Comparison of ENCODE assay signal across 14 cellular contexts in genomic region chr5:76954383-76954763, GRCh38. TPM values are rescaled to one million over a fixed set of nuclear protein-coding genes. Genes with fewer than 3 reads are reported as not detected.
DNase-seq lines count a peak whose midpoint lies in the region; ATAC-seq, FAIRE-seq and TF ChIP-seq lines count a peak whose summit lies in the region.
"Had no signal": no experiment of that assay in that cellular context is flagged by ENCODE, and none has a peak within 500 bp of the region (broad histone marks: within the 10 kb centered on the region; RNA-seq: fewer than 3 reads in every experiment).

No MANE protein-coding gene starts in this region.

- no peak overlapping the region for H3K4ac ChIP-seq in H1 (replicated peaks; ENCODE audit: insufficient read length, low read depth, low read length)

- FAIRE-seq in H1 (lab: Jason Lieb, UNC) = no peak
- FAIRE-seq: TTC549 had no signal

- H2BK12ac ChIP-seq in H1 (ENCODE audit: low read depth, low read length) = peak overlapping the region; percentile 71

- H2BK20ac ChIP-seq in H1 (ENCODE audit: low read length) = no peak overlapping the region

- H4K8ac ChIP-seq in H1 (ENCODE audit: extremely low read depth, insufficient read depth, low read length) = peak overlapping the region; percentile 11; the same call in 1 of the 2 replicates

- H4K20me1 ChIP-seq in H1 (replicated peaks in 1 of 2; ENCODE audit: control insufficient read depth in 1 of 2, insufficient read depth in 2 of 2, low read length in 2 of 2) = peaks cover 0 to 5% of the 10 kb centered on the region in 2 experiments

- TF ChIP-seq CTCF in right atrium auricular region (IDR thresholded peaks at IDR 0.05) (no peak), H1 (IDR thresholded peaks at IDR 0.05; ENCODE audit: control extremely low read depth in 1 of 3, insufficient read depth in 1 of 3, low read depth in 1 of 3, low read length in 3 of 3) (no peak), nephron (IDR thresholded peaks at IDR 0.05; ENCODE audit: unreplicated experiment in 3 of 3) (no peak), type B pancreatic cell (conservative IDR thresholded peaks at IDR 0.05) (no peak)

- no peak overlapping the region for H2AK5ac ChIP-seq in H1 (ENCODE audit: low read depth, low read length)

- no peak overlapping the region for H2BK15ac ChIP-seq in H1 (ENCODE audit: low read length)

- no peak overlapping the region for H2BK120ac ChIP-seq in H1 (replicated peaks; ENCODE audit: low read depth, low read length)

- no peaks in the 10 kb centered on the region for H3K4me1 Mint-ChIP-seq in nephron
- H3K4me1 Mint-ChIP-seq in type B pancreatic cell (ENCODE audit: unreplicated experiment) = peaks cover 4% of the 10 kb centered on the region

- peaks cover 10% of the 10 kb centered on the region for H3K23me2 ChIP-seq in H1 (ENCODE audit: low read depth, low read length)

- H3K27ac ChIP-seq in right atrium auricular region (no peak overlapping the region), H1 (ENCODE audit: low read depth, low read length) (no peak overlapping the region)
- H3K27ac ChIP-seq: epithelial cell of prostate had no signal

- H3K79me2 ChIP-seq in H1 (ENCODE audit: control insufficient read depth in 1 of 2, insufficient read depth in 2 of 2, low read length in 2 of 2) = no peaks in the 10 kb centered on the region

- no peak overlapping the region for H3K14ac ChIP-seq in H1 (ENCODE audit: insufficient read length)

- ATAC-seq in HG02571 (IDR thresholded peaks at IDR 0.05; ENCODE audit: unreplicated experiment) (no peak), HG03432 (IDR thresholded peaks at IDR 0.05; ENCODE audit: unreplicated experiment) (no peak)

- WGBS in H1 (ENCODE audit: extremely low coverage in 1 of 2, insufficient coverage in 1 of 2, insufficient read length in 1 of 2, insufficient replicate concordance in 2 of 2, low coverage in 1 of 2, low lambda C conversion rate in 2 of 2, missing lambda C conversion rate in 1 of 2), 2 experiments = 9% methylated on average over 23 of the region's 25 CpGs; no CpG with 5 or more reads in 1 of the 2 experiments

- peak overlapping the region; percentile 89 for H2AFZ ChIP-seq in H1 (ENCODE audit: low read length)

- no peak overlapping the region for H4K91ac ChIP-seq in H1 (replicated peaks; ENCODE audit: insufficient read length, low read length)

- H3K27me3 ChIP-seq in right atrium auricular region = peaks cover 0 to 12% of the 10 kb centered on the region in 2 donors
- H3K27me3 ChIP-seq in H1 (replicated peaks in 1 of 4; ENCODE audit: control insufficient read depth in 3 of 4, extremely low read depth in 1 of 4, insufficient read depth in 3 of 4, low read length in 3 of 4) = peaks cover 18 to 48% (median 35%) of the 10 kb centered on the region in 4 experiments

- H3K4me3 Mint-ChIP-seq in nephron (peak overlapping the region; percentile 56 to 75 (median 74)), type B pancreatic cell (peak overlapping the region; percentile 74)
- H3K4me3 Mint-ChIP-seq: stimulated activated effector memory CD8-positive, alpha-beta T cell treated with anti-CD3 and anti-CD28 coated beads, Interleukin-12 subunit alpha, Interleukin-12 subunit beta, amount 100 ng/mL, for 72 hours had no signal

- H3K27ac Mint-ChIP-seq in nephron = no peak overlapping the region
- H3K27ac Mint-ChIP-seq in type B pancreatic cell = no peak overlapping the region
- H3K27ac Mint-ChIP-seq: stimulated activated effector memory CD8-positive, alpha-beta T cell treated with anti-CD3 and anti-CD28 coated beads, Interleukin-12 subunit alpha, Interleukin-12 subunit beta, amount 100 ng/mL, for 72 hours had no signal

- H3K4me3 ChIP-seq in right atrium auricular region (peak overlapping the region; percentile 25 to 55), H1 (ENCODE audit: extremely low read depth in 1 of 4, insufficient read depth in 2 of 4, low read depth in 3 of 4, low read length in 4 of 4) (peak overlapping the region; percentile 49 to 71 (median 66))

- H3K9me3 Mint-ChIP-seq in nephron = peaks cover 2% of the 10 kb centered on the region
- no peaks in the 10 kb centered on the region for H3K9me3 Mint-ChIP-seq in type B pancreatic cell
- H3K9me3 Mint-ChIP-seq: stimulated activated effector memory CD8-positive, alpha-beta T cell treated with anti-CD3 and anti-CD28 coated beads, Interleukin-12 subunit alpha, Interleukin-12 subunit beta, amount 100 ng/mL, for 72 hours had no signal

- DNase-seq in right atrium auricular region (ENCODE audit: low spot score) (no peak), cardiac septum (ENCODE audit: low spot score) (no peak), H1 (ENCODE audit: low read depth in 1 of 2, low spot score in 2 of 2) (no peak), type B pancreatic cell (ENCODE audit: extremely low spot score, unreplicated experiment) (no peak)
- DNase-seq in activated CD4-positive, alpha-beta T cell treated with anti-CD3 and anti-CD28 coated beads for 4 hours = no peak
- DNase-seq: activated naive CD4-positive, alpha-beta T cell; NCI-H187 had no signal

- peak overlapping the region; percentile 78 for H3K18ac ChIP-seq in H1 (ENCODE audit: extremely low read depth, low read length)

- intact Hi-C loops in cardiac septum (cut with DNase I) = no loop called here

- H4K5ac ChIP-seq in H1 (ENCODE audit: insufficient read length, low read depth, low read length) = no peak overlapping the region

- POLR2A ChIA-PET in H1 (lab: Charles Lee; ENCODE audit: partially characterized antibody) = interaction anchor here (0.9 kb wide), 2 partner anchors 10 to 26 kb away, joined by 3 read pairs; no protein-coding TSS in a partner anchor

- no peaks in the 10 kb centered on the region for H3K79me1 ChIP-seq in H1 (ENCODE audit: low read depth, low read length)

- CTCF ChIA-PET in H1 (lab: Charles Lee; ENCODE audit: partially characterized antibody) = interaction anchor here (0.8 to 1.8 kb wide), 3 partner anchors 22 to 189 kb away, joined by 3 to 5 read pairs (median 4); no protein-coding TSS in a partner anchor

- H3K4me1 ChIP-seq in right atrium auricular region = peaks cover 0 to 20% of the 10 kb centered on the region in 2 donors
- H3K4me1 ChIP-seq in H1 (replicated peaks in 1 of 4; ENCODE audit: control insufficient read depth in 3 of 4, insufficient read depth in 4 of 4, low read length in 3 of 4) = peaks cover 0 to 4% (median 2%) of the 10 kb centered on the region in 4 experiments; a peak in 4 of 7 replicates

- no peak for TF ChIP-seq EP300 in H1 (IDR thresholded peaks at IDR 0.05; ENCODE audit: borderline replicate concordance in 1 of 2, low read depth in 2 of 2, low read length in 2 of 2)

- no peak overlapping the region for H3K23ac ChIP-seq in H1 (ENCODE audit: insufficient read length)

- no peak overlapping the region for H3K56ac ChIP-seq in H1 (replicated peaks; ENCODE audit: insufficient read length, low read depth, low read length)

- H3K36me3 Mint-ChIP-seq in nephron (ENCODE audit: low read depth) (no peaks in the 10 kb centered on the region), type B pancreatic cell (no peaks in the 10 kb centered on the region)
- H3K36me3 Mint-ChIP-seq: stimulated activated effector memory CD8-positive, alpha-beta T cell treated with anti-CD3 and anti-CD28 coated beads, Interleukin-12 subunit alpha, Interleukin-12 subunit beta, amount 100 ng/mL, for 72 hours had no signal

- H3K4me2 ChIP-seq in H1 (ENCODE audit: insufficient read depth in 1 of 2, low read depth in 2 of 2, low read length in 2 of 2) = peak overlapping the region; percentile 88 to 97

- H3K9me3 ChIP-seq in right atrium auricular region (no peaks in the 10 kb centered on the region), H1 (ENCODE audit: insufficient read depth in 2 of 2, low read depth in 1 of 2, low read length in 1 of 2) (no peaks in the 10 kb centered on the region)

- TF ChIP-seq RAD21 in H1 (IDR thresholded peaks at IDR 0.05 in 1 of 2, conservative IDR thresholded peaks at IDR 0.05 in 1 of 2; ENCODE audit: low read depth in 2 of 2, low read length in 2 of 2) = no peak

- no peak overlapping the region for H3K9ac ChIP-seq in H1 (replicated peaks in 1 of 4; ENCODE audit: extremely low read depth in 1 of 4, low read depth in 3 of 4, low read length in 3 of 4)

- no peaks in the 10 kb centered on the region for H3K36me3 ChIP-seq in right atrium auricular region
- H3K36me3 ChIP-seq in H1 (ENCODE audit: control insufficient read depth in 2 of 4, insufficient read depth in 4 of 4, low read length in 3 of 4) = no peaks in the 10 kb centered on the region

- H2BK5ac ChIP-seq in H1 (ENCODE audit: low read depth, low read length) = no peak overlapping the region

- TF ChIP-seq POLR2A in H1 (IDR thresholded peaks at IDR 0.05; ENCODE audit: control extremely low read depth in 1 of 2, low read depth in 2 of 2, low read length in 2 of 2) = no peak

- H3K27me3 Mint-ChIP-seq in nephron (ENCODE audit: low read depth) = peaks cover 69% of the 10 kb centered on the region
- H3K27me3 Mint-ChIP-seq in type B pancreatic cell = peaks cover 69% of the 10 kb centered on the region

TF ChIP-seq in H1, 55 proteins besides CTCF, POLR2A, EP300 and RAD21:
- no peak for TF ChIP-seq KDM4A (IDR thresholded peaks at IDR 0.05; ENCODE audit: low read depth, low read length, severe bottlenecking)
- TF ChIP-seq SUZ12 (IDR thresholded peaks at IDR 0.05; ENCODE audit: low read length) = peak; percentile 86; the same call in 1 of the 2 replicates
- no peak for TF ChIP-seq MAFK (IDR thresholded peaks at IDR 0.05; ENCODE audit: low read depth, low read length)
- TF ChIP-seq CEBPB (IDR thresholded peaks at IDR 0.05; ENCODE audit: low read depth, low read length) = peak; percentile 82
- TF ChIP-seq EZH2 (IDR thresholded peaks at IDR 0.05; ENCODE audit: low read depth, low read length, severe bottlenecking) = peak; percentile 60

RNA-seq across cellular contexts. Expression of gene CRHBP, which starts 1.5 kb away (rescaled TPM):
- total RNA-seq in right atrium auricular region = 10 to 100 TPM in 1 of 2 donors, under 1 TPM in 1; 0.37 to 10.3 TPM
- 3.1 TPM for total RNA-seq in cardiac septum
- total RNA-seq in H1 (2021; fragmentation: NEBNext Ultra II Directional; extraction: Animal tissue kit (Norgen Biotek cat#: 25700)) = not detected in 2 replicates
- 0.30 and 0.42 TPM in 2 replicates for polyA plus RNA-seq in H1 (2011; rRNA removed)
- 0.21 TPM for polyA plus RNA-seq in H1 (2011; cell fraction: cytosol; rRNA removed)
- polyA plus RNA-seq in H1 (2011; cell fraction: nucleus; rRNA removed) = 0.68 TPM
- polyA plus RNA-seq in H1 (2012, experiment 1 of 2) = 0.47 to 2.6 TPM (median 1.6 TPM) in 4 replicates
- 0.33 TPM for polyA plus RNA-seq in H1 (2012, experiment 2 of 2)
- polyA plus RNA-seq in H1 (2013, experiment 1 of 2) = 0.26 TPM
- 0.13 TPM for polyA plus RNA-seq in H1 (2013, experiment 2 of 2)
- 0.13 and 0.17 TPM in 2 replicates for polyA minus RNA-seq in H1 (2011; rRNA and poly(A)+ RNA removed)
- not detected for polyA minus RNA-seq in H1 (2011; cell fraction: cytosol; rRNA and poly(A)+ RNA removed)
- not detected for polyA minus RNA-seq in H1 (2011; cell fraction: nucleus; rRNA and poly(A)+ RNA removed)
- total RNA-seq in type B pancreatic cell (ENCODE audit: low replicate concordance) = 0.14 and 0.87 TPM in 2 replicates
- total RNA-seq: lung microvascular endothelial cell had no signal
